In the genomic region with DNA sequence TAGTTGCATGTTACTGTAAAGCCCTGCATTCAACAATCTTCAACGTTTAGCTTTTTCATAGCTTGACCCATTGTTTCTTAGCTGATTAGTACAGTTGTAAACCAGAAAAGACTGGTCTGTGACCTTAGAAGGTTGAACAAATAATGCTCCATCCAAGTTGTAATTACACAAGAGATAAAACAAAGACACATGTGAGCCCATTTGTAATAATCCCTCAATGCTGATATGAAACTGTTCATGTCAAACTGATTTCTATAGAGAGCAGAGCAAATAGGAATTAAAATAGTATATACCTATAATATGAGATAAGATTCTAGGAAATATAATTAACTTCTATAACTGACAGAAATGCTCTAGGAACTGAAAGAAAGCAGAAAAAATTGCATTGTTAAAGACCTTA, we compare ENCODE assay signal across 1 cellular context.
TF ChIP-seq lines count a peak whose summit lies in the region.

No MANE protein-coding gene starts in this region.

TF ChIP-seq in HepG2, 621 proteins besides CTCF, POLR2A, EP300 and RAD21 (continued from another document and continues in another):
- TF ChIP-seq, protein P1, sequence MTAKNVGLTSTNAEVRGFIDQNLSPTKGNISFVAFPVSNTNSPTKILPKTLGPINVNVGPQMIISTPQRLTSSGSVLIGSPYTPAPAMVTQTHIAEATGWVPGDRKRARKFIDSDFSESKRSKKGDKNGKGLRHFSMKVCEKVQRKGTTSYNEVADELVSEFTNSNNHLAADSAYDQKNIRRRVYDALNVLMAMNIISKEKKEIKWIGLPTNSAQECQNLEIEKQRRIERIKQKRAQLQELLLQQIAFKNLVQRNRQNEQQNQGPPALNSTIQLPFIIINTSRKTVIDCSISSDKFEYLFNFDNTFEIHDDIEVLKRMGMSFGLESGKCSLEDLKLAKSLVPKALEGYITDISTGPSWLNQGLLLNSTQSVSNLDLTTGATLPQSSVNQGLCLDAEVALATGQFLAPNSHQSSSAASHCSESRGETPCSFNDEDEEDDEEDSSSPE (CRISPR knock-in tag; IDR thresholded peaks at IDR 0.05), result no peak
- peak; percentile 29; the same call in 1 of the 2 replicates for TF ChIP-seq RARA (CRISPR knock-in tag; IDR thresholded peaks at IDR 0.05)
- TF ChIP-seq KAT8 (CRISPR knock-in tag; IDR thresholded peaks at IDR 0.05), result no peak
- TF ChIP-seq SAP130 (CRISPR knock-in tag; IDR thresholded peaks at IDR 0.05; ENCODE audit: low read depth), result peak; percentile 39; the same call in 1 of the 2 replicates
- TF ChIP-seq, protein P2, sequence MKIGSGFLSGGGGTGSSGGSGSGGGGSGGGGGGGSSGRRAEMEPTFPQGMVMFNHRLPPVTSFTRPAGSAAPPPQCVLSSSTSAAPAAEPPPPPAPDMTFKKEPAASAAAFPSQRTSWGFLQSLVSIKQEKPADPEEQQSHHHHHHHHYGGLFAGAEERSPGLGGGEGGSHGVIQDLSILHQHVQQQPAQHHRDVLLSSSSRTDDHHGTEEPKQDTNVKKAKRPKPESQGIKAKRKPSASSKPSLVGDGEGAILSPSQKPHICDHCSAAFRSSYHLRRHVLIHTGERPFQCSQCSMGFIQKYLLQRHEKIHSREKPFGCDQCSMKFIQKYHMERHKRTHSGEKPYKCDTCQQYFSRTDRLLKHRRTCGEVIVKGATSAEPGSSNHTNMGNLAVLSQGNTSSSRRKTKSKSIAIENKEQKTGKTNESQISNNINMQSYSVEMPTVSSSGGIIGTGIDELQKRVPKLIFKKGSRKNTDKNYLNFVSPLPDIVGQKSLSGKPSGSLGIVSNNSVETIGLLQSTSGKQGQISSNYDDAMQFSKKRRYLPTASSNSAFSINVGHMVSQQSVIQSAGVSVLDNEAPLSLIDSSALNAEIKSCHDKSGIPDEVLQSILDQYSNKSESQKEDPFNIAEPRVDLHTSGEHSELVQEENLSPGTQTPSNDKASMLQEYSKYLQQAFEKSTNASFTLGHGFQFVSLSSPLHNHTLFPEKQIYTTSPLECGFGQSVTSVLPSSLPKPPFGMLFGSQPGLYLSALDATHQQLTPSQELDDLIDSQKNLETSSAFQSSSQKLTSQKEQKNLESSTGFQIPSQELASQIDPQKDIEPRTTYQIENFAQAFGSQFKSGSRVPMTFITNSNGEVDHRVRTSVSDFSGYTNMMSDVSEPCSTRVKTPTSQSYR (CRISPR knock-in tag; IDR thresholded peaks at IDR 0.05; ENCODE audit: borderline replicate concordance), result no peak
- no peak for TF ChIP-seq AGO1 (IDR thresholded peaks at IDR 0.05; ENCODE audit: low read depth, low read length, poor library complexity, severe bottlenecking)
- no peak for TF ChIP-seq WIZ (CRISPR knock-in tag; IDR thresholded peaks at IDR 0.05)
- TF ChIP-seq NR2F2 (IDR thresholded peaks at IDR 0.05; ENCODE audit: borderline replicate concordance, low read depth), result peak; percentile 64
- no peak for TF ChIP-seq ELF4 (CRISPR knock-in tag; IDR thresholded peaks at IDR 0.05; ENCODE audit: borderline replicate concordance)
- TF ChIP-seq TAF1 (CRISPR knock-in tag; IDR thresholded peaks at IDR 0.05), result no peak
- TF ChIP-seq ZNF224 (CRISPR knock-in tag; IDR thresholded peaks at IDR 0.05), result no peak
- TF ChIP-seq, protein P3, sequence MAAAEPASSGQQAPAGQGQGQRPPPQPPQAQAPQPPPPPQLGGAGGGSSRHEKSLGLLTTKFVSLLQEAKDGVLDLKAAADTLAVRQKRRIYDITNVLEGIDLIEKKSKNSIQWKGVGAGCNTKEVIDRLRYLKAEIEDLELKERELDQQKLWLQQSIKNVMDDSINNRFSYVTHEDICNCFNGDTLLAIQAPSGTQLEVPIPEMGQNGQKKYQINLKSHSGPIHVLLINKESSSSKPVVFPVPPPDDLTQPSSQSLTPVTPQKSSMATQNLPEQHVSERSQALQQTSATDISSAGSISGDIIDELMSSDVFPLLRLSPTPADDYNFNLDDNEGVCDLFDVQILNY (CRISPR knock-in tag; conservative IDR thresholded peaks at IDR 0.05), result no peak
- TF ChIP-seq, protein P4, sequence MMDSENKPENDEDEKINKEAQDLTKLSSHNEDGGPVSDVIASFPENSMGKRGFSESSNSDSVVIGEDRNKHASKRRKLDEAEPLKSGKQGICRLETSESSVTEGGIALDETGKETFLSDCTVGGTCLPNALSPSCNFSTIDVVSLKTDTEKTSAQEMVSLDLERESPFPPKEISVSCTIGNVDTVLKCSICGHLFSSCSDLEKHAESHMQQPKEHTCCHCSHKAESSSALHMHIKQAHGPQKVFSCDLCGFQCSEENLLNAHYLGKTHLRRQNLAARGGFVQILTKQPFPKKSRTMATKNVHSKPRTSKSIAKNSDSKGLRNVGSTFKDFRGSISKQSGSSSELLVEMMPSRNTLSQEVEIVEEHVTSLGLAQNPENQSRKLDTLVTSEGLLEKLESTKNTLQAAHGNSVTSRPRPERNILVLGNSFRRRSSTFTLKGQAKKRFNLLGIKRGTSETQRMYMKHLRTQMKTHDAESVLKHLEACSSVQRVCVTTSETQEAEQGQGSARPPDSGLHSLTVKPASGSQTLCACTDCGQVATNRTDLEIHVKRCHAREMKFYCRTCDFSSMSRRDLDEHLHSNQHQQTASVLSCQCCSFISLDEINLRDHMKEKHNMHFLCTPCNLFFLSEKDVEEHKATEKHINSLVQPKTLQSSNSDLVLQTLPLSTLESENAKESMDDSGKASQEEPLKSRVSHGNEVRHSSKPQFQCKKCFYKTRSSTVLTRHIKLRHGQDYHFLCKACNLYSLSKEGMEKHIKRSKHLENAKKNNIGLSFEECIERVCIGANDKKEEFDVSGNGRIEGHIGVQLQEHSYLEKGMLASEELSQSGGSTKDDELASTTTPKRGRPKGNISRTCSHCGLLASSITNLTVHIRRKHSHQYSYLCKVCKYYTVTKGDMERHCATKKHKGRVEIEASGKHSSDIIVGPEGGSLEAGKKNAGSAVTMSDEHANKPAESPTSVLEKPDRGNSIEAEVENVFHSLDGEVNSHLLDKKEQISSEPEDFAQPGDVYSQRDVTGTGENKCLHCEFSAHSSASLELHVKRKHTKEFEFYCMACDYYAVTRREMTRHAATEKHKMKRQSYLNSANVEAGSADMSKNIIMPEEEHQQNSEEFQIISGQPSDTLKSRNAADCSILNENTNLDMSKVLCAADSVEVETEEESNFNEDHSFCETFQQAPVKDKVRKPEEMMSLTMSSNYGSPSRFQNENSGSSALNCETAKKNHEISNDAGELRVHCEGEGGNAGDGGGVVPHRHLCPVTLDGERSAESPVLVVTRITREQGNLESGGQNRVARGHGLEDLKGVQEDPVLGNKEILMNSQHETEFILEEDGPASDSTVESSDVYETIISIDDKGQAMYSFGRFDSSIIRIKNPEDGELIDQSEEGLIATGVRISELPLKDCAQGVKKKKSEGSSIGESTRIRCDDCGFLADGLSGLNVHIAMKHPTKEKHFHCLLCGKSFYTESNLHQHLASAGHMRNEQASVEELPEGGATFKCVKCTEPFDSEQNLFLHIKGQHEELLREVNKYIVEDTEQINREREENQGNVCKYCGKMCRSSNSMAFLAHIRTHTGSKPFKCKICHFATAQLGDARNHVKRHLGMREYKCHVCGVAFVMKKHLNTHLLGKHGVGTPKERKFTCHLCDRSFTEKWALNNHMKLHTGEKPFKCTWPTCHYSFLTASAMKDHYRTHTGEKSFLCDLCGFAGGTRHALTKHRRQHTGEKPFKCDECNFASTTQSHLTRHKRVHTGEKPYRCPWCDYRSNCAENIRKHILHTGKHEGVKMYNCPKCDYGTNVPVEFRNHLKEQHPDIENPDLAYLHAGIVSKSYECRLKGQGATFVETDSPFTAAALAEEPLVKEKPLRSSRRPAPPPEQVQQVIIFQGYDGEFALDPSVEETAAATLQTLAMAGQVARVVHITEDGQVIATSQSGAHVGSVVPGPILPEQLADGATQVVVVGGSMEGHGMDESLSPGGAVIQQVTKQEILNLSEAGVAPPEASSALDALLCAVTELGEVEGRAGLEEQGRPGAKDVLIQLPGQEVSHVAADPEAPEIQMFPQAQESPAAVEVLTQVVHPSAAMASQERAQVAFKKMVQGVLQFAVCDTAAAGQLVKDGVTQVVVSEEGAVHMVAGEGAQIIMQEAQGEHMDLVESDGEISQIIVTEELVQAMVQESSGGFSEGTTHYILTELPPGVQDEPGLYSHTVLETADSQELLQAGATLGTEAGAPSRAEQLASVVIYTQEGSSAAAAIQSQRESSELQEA (CRISPR knock-in tag; IDR thresholded peaks at IDR 0.05; ENCODE audit: not compliant biosample characterization), result no peak
- TF ChIP-seq ZBTB42 (CRISPR knock-in tag; IDR thresholded peaks at IDR 0.05), result no peak
- TF ChIP-seq, protein P5, sequence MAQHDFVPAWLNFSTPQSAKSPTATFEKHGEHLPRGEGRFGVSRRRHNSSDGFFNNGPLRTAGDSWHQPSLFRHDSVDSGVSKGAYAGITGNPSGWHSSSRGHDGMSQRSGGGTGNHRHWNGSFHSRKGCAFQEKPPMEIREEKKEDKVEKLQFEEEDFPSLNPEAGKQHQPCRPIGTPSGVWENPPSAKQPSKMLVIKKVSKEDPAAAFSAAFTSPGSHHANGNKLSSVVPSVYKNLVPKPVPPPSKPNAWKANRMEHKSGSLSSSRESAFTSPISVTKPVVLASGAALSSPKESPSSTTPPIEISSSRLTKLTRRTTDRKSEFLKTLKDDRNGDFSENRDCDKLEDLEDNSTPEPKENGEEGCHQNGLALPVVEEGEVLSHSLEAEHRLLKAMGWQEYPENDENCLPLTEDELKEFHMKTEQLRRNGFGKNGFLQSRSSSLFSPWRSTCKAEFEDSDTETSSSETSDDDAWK (CRISPR knock-in tag; IDR thresholded peaks at IDR 0.05), result no peak
- TF ChIP-seq ZNF569 (CRISPR knock-in tag; IDR thresholded peaks at IDR 0.05; ENCODE audit: borderline replicate concordance), result no peak
- TF ChIP-seq, protein P6, sequence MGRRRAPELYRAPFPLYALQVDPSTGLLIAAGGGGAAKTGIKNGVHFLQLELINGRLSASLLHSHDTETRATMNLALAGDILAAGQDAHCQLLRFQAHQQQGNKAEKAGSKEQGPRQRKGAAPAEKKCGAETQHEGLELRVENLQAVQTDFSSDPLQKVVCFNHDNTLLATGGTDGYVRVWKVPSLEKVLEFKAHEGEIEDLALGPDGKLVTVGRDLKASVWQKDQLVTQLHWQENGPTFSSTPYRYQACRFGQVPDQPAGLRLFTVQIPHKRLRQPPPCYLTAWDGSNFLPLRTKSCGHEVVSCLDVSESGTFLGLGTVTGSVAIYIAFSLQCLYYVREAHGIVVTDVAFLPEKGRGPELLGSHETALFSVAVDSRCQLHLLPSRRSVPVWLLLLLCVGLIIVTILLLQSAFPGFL (CRISPR knock-in tag; IDR thresholded peaks at IDR 0.05), result no peak
- TF ChIP-seq TCF7 (IDR thresholded peaks at IDR 0.05; ENCODE audit: low read depth), result 0 out of 2 replicates have a peak, but pooled peaks have one; percentile 8
- TF ChIP-seq, protein P7, sequence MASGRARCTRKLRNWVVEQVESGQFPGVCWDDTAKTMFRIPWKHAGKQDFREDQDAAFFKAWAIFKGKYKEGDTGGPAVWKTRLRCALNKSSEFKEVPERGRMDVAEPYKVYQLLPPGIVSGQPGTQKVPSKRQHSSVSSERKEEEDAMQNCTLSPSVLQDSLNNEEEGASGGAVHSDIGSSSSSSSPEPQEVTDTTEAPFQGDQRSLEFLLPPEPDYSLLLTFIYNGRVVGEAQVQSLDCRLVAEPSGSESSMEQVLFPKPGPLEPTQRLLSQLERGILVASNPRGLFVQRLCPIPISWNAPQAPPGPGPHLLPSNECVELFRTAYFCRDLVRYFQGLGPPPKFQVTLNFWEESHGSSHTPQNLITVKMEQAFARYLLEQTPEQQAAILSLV (CRISPR knock-in tag; IDR thresholded peaks at IDR 0.05; ENCODE audit: borderline replicate concordance), result no peak
- no peak for TF ChIP-seq ZKSCAN5 (CRISPR knock-in tag; IDR thresholded peaks at IDR 0.05)
- TF ChIP-seq KDM1A (CRISPR knock-in tag; IDR thresholded peaks at IDR 0.05), result no peak
- TF ChIP-seq KLF15 (CRISPR knock-in tag; IDR thresholded peaks at IDR 0.05; ENCODE audit: borderline replicate concordance), result no peak
- peak; percentile 82; the same call in 1 of the 2 replicates for TF ChIP-seq SOX5 (CRISPR knock-in tag; IDR thresholded peaks at IDR 0.05; ENCODE audit: borderline replicate concordance)
- TF ChIP-seq, protein P8, sequence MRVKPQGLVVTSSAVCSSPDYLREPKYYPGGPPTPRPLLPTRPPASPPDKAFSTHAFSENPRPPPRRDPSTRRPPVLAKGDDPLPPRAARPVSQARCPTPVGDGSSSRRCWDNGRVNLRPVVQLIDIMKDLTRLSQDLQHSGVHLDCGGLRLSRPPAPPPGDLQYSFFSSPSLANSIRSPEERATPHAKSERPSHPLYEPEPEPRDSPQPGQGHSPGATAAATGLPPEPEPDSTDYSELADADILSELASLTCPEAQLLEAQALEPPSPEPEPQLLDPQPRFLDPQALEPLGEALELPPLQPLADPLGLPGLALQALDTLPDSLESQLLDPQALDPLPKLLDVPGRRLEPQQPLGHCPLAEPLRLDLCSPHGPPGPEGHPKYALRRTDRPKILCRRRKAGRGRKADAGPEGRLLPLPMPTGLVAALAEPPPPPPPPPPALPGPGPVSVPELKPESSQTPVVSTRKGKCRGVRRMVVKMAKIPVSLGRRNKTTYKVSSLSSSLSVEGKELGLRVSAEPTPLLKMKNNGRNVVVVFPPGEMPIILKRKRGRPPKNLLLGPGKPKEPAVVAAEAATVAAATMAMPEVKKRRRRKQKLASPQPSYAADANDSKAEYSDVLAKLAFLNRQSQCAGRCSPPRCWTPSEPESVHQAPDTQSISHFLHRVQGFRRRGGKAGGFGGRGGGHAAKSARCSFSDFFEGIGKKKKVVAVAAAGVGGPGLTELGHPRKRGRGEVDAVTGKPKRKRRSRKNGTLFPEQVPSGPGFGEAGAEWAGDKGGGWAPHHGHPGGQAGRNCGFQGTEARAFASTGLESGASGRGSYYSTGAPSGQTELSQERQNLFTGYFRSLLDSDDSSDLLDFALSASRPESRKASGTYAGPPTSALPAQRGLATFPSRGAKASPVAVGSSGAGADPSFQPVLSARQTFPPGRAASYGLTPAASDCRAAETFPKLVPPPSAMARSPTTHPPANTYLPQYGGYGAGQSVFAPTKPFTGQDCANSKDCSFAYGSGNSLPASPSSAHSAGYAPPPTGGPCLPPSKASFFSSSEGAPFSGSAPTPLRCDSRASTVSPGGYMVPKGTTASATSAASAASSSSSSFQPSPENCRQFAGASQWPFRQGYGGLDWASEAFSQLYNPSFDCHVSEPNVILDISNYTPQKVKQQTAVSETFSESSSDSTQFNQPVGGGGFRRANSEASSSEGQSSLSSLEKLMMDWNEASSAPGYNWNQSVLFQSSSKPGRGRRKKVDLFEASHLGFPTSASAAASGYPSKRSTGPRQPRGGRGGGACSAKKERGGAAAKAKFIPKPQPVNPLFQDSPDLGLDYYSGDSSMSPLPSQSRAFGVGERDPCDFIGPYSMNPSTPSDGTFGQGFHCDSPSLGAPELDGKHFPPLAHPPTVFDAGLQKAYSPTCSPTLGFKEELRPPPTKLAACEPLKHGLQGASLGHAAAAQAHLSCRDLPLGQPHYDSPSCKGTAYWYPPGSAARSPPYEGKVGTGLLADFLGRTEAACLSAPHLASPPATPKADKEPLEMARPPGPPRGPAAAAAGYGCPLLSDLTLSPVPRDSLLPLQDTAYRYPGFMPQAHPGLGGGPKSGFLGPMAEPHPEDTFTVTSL (CRISPR knock-in tag; IDR thresholded peaks at IDR 0.05; ENCODE audit: borderline replicate concordance), result no peak
- TF ChIP-seq, protein P9, sequence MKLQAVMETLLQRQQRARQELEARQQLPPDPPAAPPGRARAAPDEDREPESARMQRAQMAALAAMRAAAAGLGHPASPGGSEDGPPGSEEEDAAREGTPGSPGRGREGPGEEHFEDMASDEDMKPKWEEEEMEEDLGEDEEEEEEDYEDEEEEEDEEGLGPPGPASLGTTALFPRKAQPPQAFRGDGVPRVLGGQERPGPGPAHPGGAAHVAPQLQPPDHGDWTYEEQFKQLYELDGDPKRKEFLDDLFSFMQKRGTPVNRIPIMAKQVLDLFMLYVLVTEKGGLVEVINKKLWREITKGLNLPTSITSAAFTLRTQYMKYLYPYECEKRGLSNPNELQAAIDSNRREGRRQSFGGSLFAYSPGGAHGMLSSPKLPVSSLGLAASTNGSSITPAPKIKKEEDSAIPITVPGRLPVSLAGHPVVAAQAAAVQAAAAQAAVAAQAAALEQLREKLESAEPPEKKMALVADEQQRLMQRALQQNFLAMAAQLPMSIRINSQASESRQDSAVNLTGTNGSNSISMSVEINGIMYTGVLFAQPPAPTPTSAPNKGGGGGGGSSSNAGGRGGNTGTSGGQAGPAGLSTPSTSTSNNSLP (IDR thresholded peaks at IDR 0.05; ENCODE audit: low read depth, low read length), result peak; percentile 65
- no peak for TF ChIP-seq SMAD1 (CRISPR knock-in tag; IDR thresholded peaks at IDR 0.05; ENCODE audit: borderline replicate concordance, low read depth)
